ENCODE assay signal across 15 cellular contexts in genomic region chr3:62940763-62941632, GRCh38.
DNase-seq lines count a peak whose midpoint lies in the region; ATAC-seq, FAIRE-seq and TF ChIP-seq lines count a peak whose summit lies in the region.
"Had no signal": no experiment of that assay in that cellular context is flagged by ENCODE, and none has a peak within 500 bp of the region (broad histone marks: within the 10 kb centered on the region; RNA-seq: fewer than 3 reads in every experiment).

No MANE protein-coding gene starts in this region.

- no peak overlapping the region for H3K23ac ChIP-seq in mesenchymal stem cell (ENCODE audit: low read length in 2 of 2)

- no peaks in the 10 kb centered on the region for H3K9me1 ChIP-seq in K562 (ENCODE audit: control insufficient read depth, insufficient read depth, low read length)

- peaks cover 11% of the 10 kb centered on the region for H3K4me1 ChIP-seq in HUES6 (ENCODE audit: control insufficient read depth, insufficient read depth, low read length)
- no peaks in the 10 kb centered on the region for H3K4me1 ChIP-seq in K562 (replicated peaks in 1 of 2; ENCODE audit: control insufficient read depth in 2 of 2, insufficient read depth in 2 of 2, low read length in 2 of 2)
- H3K4me1 ChIP-seq in mesenchymal stem cell (ENCODE audit: control insufficient read depth, insufficient read depth, low read depth, low read length): no peaks in the 10 kb centered on the region
- H3K4me1 ChIP-seq: right atrium auricular region had no signal

- H2AFZ ChIP-seq in K562 (ENCODE audit: low read depth, low read length) (no peak overlapping the region; the same call in 1 of the 2 replicates), mesenchymal stem cell (ENCODE audit: low read depth, low read length) (no peak overlapping the region)

- H3K4me3 Mint-ChIP-seq in Calu3 (ENCODE audit: low read depth, unreplicated experiment): no peak overlapping the region
- H3K4me3 Mint-ChIP-seq: activated naive CD4-positive, alpha-beta T cell treated with anti-CD3 and anti-CD28 coated beads for 36 hours; CD8-positive, alpha-beta T cell had no signal

- H3K14ac ChIP-seq in mesenchymal stem cell (ENCODE audit: low read length in 2 of 2): no peak overlapping the region

- TF ChIP-seq EP300 in K562 (IDR thresholded peaks at IDR 0.05; ENCODE audit: low read length): no peak

- peaks cover 3% of the 10 kb centered on the region; the same call in 1 of the 2 replicates for H3K9me3 ChIP-seq in HUES6 (ENCODE audit: control insufficient read depth, insufficient read depth, low read depth, low read length)
- no peaks in the 10 kb centered on the region for H3K9me3 ChIP-seq in K562 (replicated peaks; ENCODE audit: control insufficient read depth, insufficient read depth, low read depth, low read length)
- no peaks in the 10 kb centered on the region for H3K9me3 ChIP-seq in mesenchymal stem cell (ENCODE audit: control insufficient read depth, low read length)
- H3K9me3 ChIP-seq: right atrium auricular region had no signal

- no peaks in the 10 kb centered on the region for H3K27me3 Mint-ChIP-seq in Calu3 (ENCODE audit: unreplicated experiment)

- intact Hi-C loops in Calu3 (cut with micrococcal nuclease; ENCODE audit: unreplicated experiment): loop anchor here (10.0 kb wide), 1 partner anchor 254 kb away; no protein-coding TSS in a partner anchor
- intact Hi-C loops in K562 (cut with micrococcal nuclease): no loop called here
- intact Hi-C loops in lower leg skin (cut with DNase I; ENCODE audit: low total_unique reads): no loop called here

- H4K8ac ChIP-seq in mesenchymal stem cell (ENCODE audit: low read length): no peak overlapping the region

- H3K18ac ChIP-seq in mesenchymal stem cell (ENCODE audit: low read depth in 1 of 2, low read length in 2 of 2): no peak overlapping the region

- no peak for FAIRE-seq in K562 (lab: Jason Lieb, UNC)
- FAIRE-seq: GM12892 had no signal

- peaks cover 22% of the 10 kb centered on the region for H3K4me1 Mint-ChIP-seq in Calu3 (ENCODE audit: low read depth, unreplicated experiment)

- POLR2A ChIA-PET in K562 (lab: Yijun Ruan, JAX): no interaction called here

- H3K27ac ChIP-seq in HUES6 (ENCODE audit: low read depth, low read length) (peak overlapping the region; percentile 4; the same call in 1 of the 2 replicates), K562 (ENCODE audit: extremely low read depth, low read depth, low read length) (no peak overlapping the region; the same call in 2 of the 3 replicates), mesenchymal stem cell (ENCODE audit: low read length, poor library complexity, severe bottlenecking) (no peak overlapping the region)
- H3K27ac ChIP-seq: right atrium auricular region had no signal

- peak; percentile 31; the same call in 1 of the 3 replicates for ATAC-seq in K562
- no peak for ATAC-seq in HG03565 (IDR thresholded peaks at IDR 0.05; ENCODE audit: unreplicated experiment)
- ATAC-seq: CD8-positive, alpha-beta T cell had no signal

- no peaks in the 10 kb centered on the region for H3K79me1 ChIP-seq in mesenchymal stem cell (replicated peaks; ENCODE audit: low read length, poor library complexity, severe bottlenecking)

- in situ Hi-C loops in K562 (cut with MboI): no loop called here

- no peaks in the 10 kb centered on the region for H3K27me3 ChIP-seq in HUES6 (ENCODE audit: control insufficient read depth, insufficient read depth, low read length)
- H3K27me3 ChIP-seq in K562 (ENCODE audit: control insufficient read depth in 2 of 2, insufficient read depth in 2 of 2, low read length in 2 of 2): no peaks in the 10 kb centered on the region
- H3K27me3 ChIP-seq in mesenchymal stem cell (ENCODE audit: control insufficient read depth in 1 of 2, insufficient read depth in 1 of 2, low read length in 2 of 2): no peaks in the 10 kb centered on the region
- H3K27me3 ChIP-seq: right atrium auricular region had no signal

- H2BK15ac ChIP-seq in mesenchymal stem cell (ENCODE audit: low read depth, poor library complexity, severe bottlenecking): no peak overlapping the region

- H3K4ac ChIP-seq in mesenchymal stem cell (ENCODE audit: low read depth in 1 of 2, low read length in 2 of 2): no peak overlapping the region

- no peak overlapping the region for H2BK120ac ChIP-seq in mesenchymal stem cell (ENCODE audit: low read depth, low read length)

- no peaks in the 10 kb centered on the region for H3K36me3 Mint-ChIP-seq in Calu3 (ENCODE audit: insufficient read depth, unreplicated experiment)
- H3K36me3 Mint-ChIP-seq: CD8-positive, alpha-beta T cell had no signal

- H3K9me3 Mint-ChIP-seq in Calu3 (ENCODE audit: low read depth, unreplicated experiment): peaks cover 3% of the 10 kb centered on the region
- H3K9me3 Mint-ChIP-seq: CD8-positive, alpha-beta T cell had no signal

- peak overlapping the region; percentile 39 for H3K9ac ChIP-seq in HUES6 (ENCODE audit: low read length)
- H3K9ac ChIP-seq in K562 (ENCODE audit: insufficient read depth in 1 of 2, low read depth in 2 of 2, low read length in 2 of 2): no peak overlapping the region
- peak overlapping the region; percentile 3 for H3K9ac ChIP-seq in mesenchymal stem cell (ENCODE audit: low read length)

- H3K79me2 ChIP-seq in K562 (ENCODE audit: control insufficient read depth, insufficient read depth, low read length): no peaks in the 10 kb centered on the region

- no peaks in the 10 kb centered on the region for H3K36me3 ChIP-seq in HUES6 (ENCODE audit: control insufficient read depth, insufficient read depth, low read length)
- H3K36me3 ChIP-seq in K562 (ENCODE audit: control insufficient read depth, insufficient read depth, low read length): no peaks in the 10 kb centered on the region
- H3K36me3 ChIP-seq in mesenchymal stem cell (ENCODE audit: control insufficient read depth in 1 of 2, insufficient read depth in 2 of 2, low read depth in 1 of 2, low read length in 2 of 2): no peaks in the 10 kb centered on the region
- H3K36me3 ChIP-seq: right atrium auricular region had no signal

- DNase-seq in Calu3 (no peak), K562 (ENCODE audit: extremely low read depth in 1 of 4, low spot score in 3 of 4) (peak in 1 of 4 experiments; percentile 2), mesenchymal stem cell (peak; percentile 14), cerebellar cortex (ENCODE audit: low spot score) (no peak), lower leg skin (ENCODE audit: low spot score in 2 of 2) (no peak)
- DNase-seq in stimulated activated CD4-positive, alpha-beta T cell treated with anti-CD3 and anti-CD28 coated beads, Interleukin-4, amount 100 ng/mL, for 24 hours: no peak
- DNase-seq: activated CD4-positive, alpha-beta T cell treated with anti-CD3 and anti-CD28 coated beads, Interleukin-2, amount 50 U/mL, for 1 hour; activated naive CD4-positive, alpha-beta T cell treated with anti-CD3 and anti-CD28 coated beads for 36 hours; CD8-positive, alpha-beta T cell; NCI-H524 treated with DMSO at 0.1 percent for 48 hours had no signal

- TF ChIP-seq RAD21 in K562 (CRISPR knock-in tag; conservative IDR thresholded peaks at IDR 0.05 in 1 of 2, IDR thresholded peaks at IDR 0.05 in 1 of 2): no peak

- H2BK12ac ChIP-seq in mesenchymal stem cell (ENCODE audit: low read length in 2 of 2): no peak overlapping the region

- no peak for TF ChIP-seq CTCF in Calu3 (IDR thresholded peaks at IDR 0.05; ENCODE audit: unreplicated experiment)
- TF ChIP-seq CTCF in K562 (IDR thresholded peaks at IDR 0.05 in 2 of 3, conservative IDR thresholded peaks at IDR 0.05 in 1 of 3; ENCODE audit: insufficient read depth in 2 of 3, low read depth in 1 of 3, low read length in 3 of 3): no peak
- no peak for TF ChIP-seq CTCF in lower leg skin (IDR thresholded peaks at IDR 0.05)

- CTCF ChIA-PET in Calu3 (lab: Charles Lee) (no interaction called here), K562 (lab: Yijun Ruan, JAX; ENCODE audit: low intra/inter-chr PET ratio) (no interaction called here)

- TF ChIP-seq POLR2A in K562 (conservative IDR thresholded peaks at IDR 0.05): no peak
- TF ChIP-seq POLR2A in lower leg skin (IDR thresholded peaks at IDR 0.05): no peak

- H4K91ac ChIP-seq in mesenchymal stem cell (ENCODE audit: low read length): no peak overlapping the region

- peak overlapping the region; percentile 94 for H3K27ac Mint-ChIP-seq in Calu3 (ENCODE audit: unreplicated experiment)
- H3K27ac Mint-ChIP-seq: activated naive CD4-positive, alpha-beta T cell treated with anti-CD3 and anti-CD28 coated beads for 36 hours; CD8-positive, alpha-beta T cell had no signal

- H3K4me3 ChIP-seq in HUES6 (ENCODE audit: low read depth, low read length) (no peak overlapping the region), K562 (no peak overlapping the region), mesenchymal stem cell (ENCODE audit: insufficient read depth in 1 of 2, low read depth in 1 of 2, low read length in 2 of 2) (no peak overlapping the region), lower leg skin (ENCODE audit: low read depth, poor library complexity, severe bottlenecking) (no peak overlapping the region)
- H3K4me3 ChIP-seq: lung, right atrium auricular region had no signal

- no peak overlapping the region for H3K4me2 ChIP-seq in K562 (ENCODE audit: insufficient read depth, low read length)
- H3K4me2 ChIP-seq in mesenchymal stem cell (ENCODE audit: low read length, poor library complexity, severe bottlenecking): no peak overlapping the region

- BruUV-seq in Calu3 (replicated peaks; lab: Mats Ljungman, UMichigan) (no TSS peak), K562 (replicated peaks; lab: Mats Ljungman, UMichigan) (no TSS peak)

- WGBS in K562 (ENCODE audit: insufficient coverage, low coverage, missing lambda C conversion rate): 5% methylated on average over 7 of the region's 9 CpGs
- 53% methylated on average over 7 of the region's 9 CpGs for WGBS in mesenchymal stem cell
- 57 to 58% methylated on average over 9 of the region's 9 CpGs for WGBS in lower leg skin, 2 donors

- H2BK5ac ChIP-seq in mesenchymal stem cell (ENCODE audit: low read depth, low read length, poor library complexity, severe bottlenecking): no peak overlapping the region

- H2AK5ac ChIP-seq in mesenchymal stem cell (ENCODE audit: low read length, severe bottlenecking): no peak overlapping the region

- no peaks in the 10 kb centered on the region for H4K20me1 ChIP-seq in K562 (replicated peaks; ENCODE audit: control insufficient read depth, insufficient read depth, low read length)

TF ChIP-seq in K562, 482 proteins besides CTCF, POLR2A, EP300 and RAD21 (continues in another document):
- TF ChIP-seq CEBPG (CRISPR knock-in tag; IDR thresholded peaks at IDR 0.05) (no peak), CEBPG (tag; conservative IDR thresholded peaks at IDR 0.05 in 1 of 2, IDR thresholded peaks at IDR 0.05 in 1 of 2) (peak; percentile 85 to 92)

Comparison
In these comparisons a context has a peak if more than half of its experiments do, and no peak if none do; other contexts are left out.
1. H3K9ac ChIP-seq: peak in HUES6 (single experiment) and mesenchymal stem cell (single experiment); none in K562 (0 of 2).